10 cellular contexts compared by ENCODE assay signal in the genomic region with DNA sequence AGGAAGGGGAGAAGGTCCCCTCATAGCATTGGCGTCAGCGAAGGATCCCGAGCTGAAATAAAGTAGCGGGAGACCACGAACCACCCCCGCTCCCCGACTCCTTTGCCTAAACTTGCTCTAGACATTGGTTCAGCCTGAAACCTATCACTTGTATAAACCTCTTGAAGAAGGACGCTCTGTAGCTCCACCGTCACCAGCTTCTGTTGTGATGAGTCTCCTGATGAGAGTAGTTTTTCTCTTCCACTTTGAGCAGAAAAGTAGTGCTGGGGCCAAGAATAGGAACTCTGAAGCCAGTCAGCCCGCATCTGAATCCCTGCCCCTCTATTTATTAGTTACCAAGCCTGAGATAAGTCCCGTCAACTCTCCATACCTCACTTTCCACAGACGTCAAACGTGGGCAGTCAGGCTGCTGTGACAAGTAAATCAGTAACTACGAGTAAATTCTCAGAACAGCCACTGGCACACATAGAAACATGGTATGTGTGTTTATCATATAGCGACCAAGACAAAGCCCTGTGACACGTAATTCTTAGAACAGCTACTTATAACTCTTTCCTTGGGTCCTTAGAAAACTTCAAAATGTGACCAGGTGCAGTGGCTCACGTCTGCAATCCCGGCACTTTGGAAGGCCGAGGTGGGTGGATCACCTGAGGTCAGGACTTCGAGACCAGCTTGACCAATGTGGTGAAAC.
A peak's percentile ranks its signal among the peaks of the same experiment; 100 is the strongest.
DNase-seq lines count a peak whose midpoint lies in the region; ATAC-seq and TF ChIP-seq lines count a peak whose summit lies in the region.
"Had no signal": no experiment of that assay in that cellular context is flagged by ENCODE, and none has a peak within 500 bp of the region (broad histone marks: within the 10 kb centered on the region; RNA-seq: fewer than 3 reads in every experiment).

No MANE protein-coding gene starts in this region.

- H3K36me3 ChIP-seq in BE2C, result no peaks in the 10 kb centered on the region

- no peaks in the 10 kb centered on the region for H3K4me1 ChIP-seq in BE2C

- DNase-seq in activated CD4-positive, alpha-beta T cell treated with anti-CD3 and anti-CD28 coated beads for 36 hours, result peak; percentile 79
- no peak for DNase-seq in activated CD4-positive, alpha-beta T cell treated with anti-CD3 and anti-CD28 coated beads for 1 hour
- DNase-seq in T-helper 2 cell (peak in 3 of 5 experiments; percentile 17 to 93 (median 43)), BE2C (no peak), ACHN (no peak), iPS-NIHi7 (ENCODE audit: extremely low spot score) (no peak)
- DNase-seq in stimulated activated CD8-positive, alpha-beta memory T cell treated with anti-CD3 and anti-CD28 coated beads, Interleukin-15, amount 100 ng/mL, for 48 hours (ENCODE audit: low read depth in 2 of 2), result peak; percentile 49 to 55
- DNase-seq: midbrain, SW 1271 had no signal

- H3K9me3 ChIP-seq in BE2C, result no peaks in the 10 kb centered on the region

- no peaks in the 10 kb centered on the region for H3K27me3 Mint-ChIP-seq in activated CD4-positive, alpha-beta T cell treated with anti-CD3 and anti-CD28 coated beads for 36 hours

- peaks cover 31% of the 10 kb centered on the region for H3K36me3 Mint-ChIP-seq in activated CD4-positive, alpha-beta T cell treated with anti-CD3 and anti-CD28 coated beads for 36 hours (ENCODE audit: low read depth)

- H3K4me3 Mint-ChIP-seq in activated CD4-positive, alpha-beta T cell treated with anti-CD3 and anti-CD28 coated beads for 36 hours, result peak overlapping the region; percentile 60

- CTCF ChIA-PET in activated CD4-positive, alpha-beta T cell treated with anti-CD3 and anti-CD28 coated beads for 36 hours (lab: Charles Lee), result interaction anchor here (1.0 to 2.5 kb wide), 6 partner anchors 12 to 201 kb away, joined by 3 to 12 read pairs (median 6); no protein-coding TSS in a partner anchor

- peak overlapping the region; percentile 95 for H3K27ac Mint-ChIP-seq in activated CD4-positive, alpha-beta T cell treated with anti-CD3 and anti-CD28 coated beads for 36 hours

- intact Hi-C loops in activated CD4-positive, alpha-beta T cell treated with anti-CD3 and anti-CD28 coated beads for 36 hours (cut with DNase I, micrococcal nuclease), result no loop called here

- H3K9me3 Mint-ChIP-seq in activated CD4-positive, alpha-beta T cell treated with anti-CD3 and anti-CD28 coated beads for 36 hours (ENCODE audit: low read depth), result peaks cover 3% of the 10 kb centered on the region

- TF ChIP-seq CTCF in BE2C (IDR thresholded peaks at IDR 0.05; ENCODE audit: low read depth, low read length), result no peak

- peaks cover 89% of the 10 kb centered on the region for H3K4me1 Mint-ChIP-seq in activated CD4-positive, alpha-beta T cell treated with anti-CD3 and anti-CD28 coated beads for 36 hours

- H3K4me3 ChIP-seq in BE2C (ENCODE audit: low read depth, low read length), result no peak overlapping the region

- no peaks in the 10 kb centered on the region for H3K27me3 ChIP-seq in BE2C

- POLR2A ChIA-PET in activated CD4-positive, alpha-beta T cell treated with anti-CD3 and anti-CD28 coated beads for 36 hours (lab: Charles Lee), result interaction anchor here (0.6 to 2.3 kb wide), 8 partner anchors 12 to 73 kb away, joined by 4 to 22 read pairs (median 6); no protein-coding TSS in a partner anchor

- in situ Hi-C loops in ACHN (cut with HindIII; ENCODE audit: low pct_ligation_motif_present, low pct_unique_long_range_greater_than_20kb, low sequenced_read_pairs), result no loop called here

- ATAC-seq in activated CD4-positive, alpha-beta T cell treated with anti-CD3 and anti-CD28 coated beads for 36 hours, result peak; percentile 71
- ATAC-seq in HG02759 (IDR thresholded peaks at IDR 0.05; ENCODE audit: unreplicated experiment), result peak; percentile 84

Comparison
In these comparisons a context has a peak if more than half of its experiments do, and no peak if none do; other contexts are left out.
1. DNase-seq: peak in activated CD4-positive, alpha-beta T cell treated with anti-CD3 and anti-CD28 coated beads for 36 hours (single experiment), T-helper 2 cell (3 of 5) and stimulated activated CD8-positive, alpha-beta memory T cell treated with anti-CD3 and anti-CD28 coated beads, Interleukin-15, amount 100 ng/mL, for 48 hours (2 of 2); none in activated CD4-positive, alpha-beta T cell treated with anti-CD3 and anti-CD28 coated beads for 1 hour (single experiment), BE2C (single experiment), ACHN (single experiment) and iPS-NIHi7 (single experiment).